Comparison of ENCODE assay signal across 23 cellular contexts in the genomic region with DNA sequence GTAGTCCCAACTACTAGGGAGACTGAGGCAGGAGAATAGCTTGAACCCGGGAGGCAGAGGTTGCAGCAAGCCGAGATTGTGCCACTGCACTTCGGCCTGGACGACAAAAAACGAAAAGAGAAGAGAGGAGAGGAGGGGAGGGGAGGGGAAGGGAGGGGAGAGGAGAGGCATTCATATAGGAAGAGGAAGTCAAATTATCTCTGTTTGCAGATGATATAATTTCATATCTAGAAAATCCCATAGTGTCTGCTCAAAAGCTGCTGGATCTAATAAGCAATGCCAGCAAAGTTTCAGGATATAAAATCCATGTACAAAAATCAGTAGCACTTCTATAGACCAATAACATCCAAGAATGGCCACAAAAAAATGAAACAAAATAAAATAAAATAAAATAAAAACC.
"Had no signal": no experiment of that assay in that cellular context is flagged by ENCODE, and none has a peak within 500 bp of the region (broad histone marks: within the 10 kb centered on the region; RNA-seq: fewer than 3 reads in every experiment).

No MANE protein-coding gene starts in this region.

- H3K4me1 Mint-ChIP-seq: brain, neural crest cell had no signal

- H3K27ac Mint-ChIP-seq: activated CD4-positive, alpha-beta T cell treated with anti-CD3 and anti-CD28 coated beads, Interleukin-2, amount 10 ng/mL, durations not matched to agents 7 days and 5 days; activated CD8-positive, alpha-beta T cell treated with anti-CD3 and anti-CD28 coated beads for 36 hours; activated T-helper 1 cell treated with anti-CD3 and anti-CD28 coated beads, Interleukin-12 subunit alpha, Interleukin-12 subunit beta, Interleukin-2, Interleukin-4 antibody, amounts not matched to agents 30 ng/mL and 10 ng/mL and 1 ng/mL, durations not matched to agents 14 hours and 24 hours and 36 hours; brain; stimulated activated naive B cell treated with anti-CD40 and anti-IgM and Interleukin-4, amounts not matched to agents 10 μg/mL and 1 μg/mL and 100 μg/mL, for 72 hours had no signal

- H3K4me1 ChIP-seq: transverse colon had no signal

- H3K4me3 Mint-ChIP-seq: activated CD4-positive, alpha-beta T cell treated with anti-CD3 and anti-CD28 coated beads, Interleukin-2, amount 10 ng/mL, durations not matched to agents 7 days and 5 days; activated CD8-positive, alpha-beta T cell treated with anti-CD3 and anti-CD28 coated beads for 36 hours; activated T-helper 1 cell treated with anti-CD3 and anti-CD28 coated beads, Interleukin-12 subunit alpha, Interleukin-12 subunit beta, Interleukin-2, Interleukin-4 antibody, amounts not matched to agents 30 ng/mL and 10 ng/mL and 1 ng/mL, durations not matched to agents 14 hours and 24 hours and 36 hours; brain; naive thymus-derived CD4-positive, alpha-beta T cell; neural crest cell had no signal

- H3K9me3 ChIP-seq: lower lobe of right lung had no signal

- H3K27me3 ChIP-seq: heart right ventricle, transverse colon had no signal

- DNase-seq: activated CD4-positive, alpha-beta T cell treated with anti-CD3 and anti-CD28 coated beads, Interleukin-2, amount 10 ng/mL, durations not matched to agents 7 days and 5 days; activated CD4-positive, CD25-positive, alpha-beta regulatory T cell treated with anti-CD3 and anti-CD28 coated beads, Interleukin-2, amount 50 U/mL, for 72 hours; activated CD8-positive, alpha-beta T cell treated with anti-CD3 and anti-CD28 coated beads for 36 hours; activated gamma-delta T cell; activated naive CD4-positive, alpha-beta T cell treated with anti-CD3 and anti-CD28 coated beads, Interleukin-2, amount 50 U/mL, for 16 hours; aorta; dermis blood vessel endothelial cell; effector CD8-positive, alpha-beta T cell; foreskin fibroblast; heart right ventricle; kidney; lower lobe of right lung; naive thymus-derived CD4-positive, alpha-beta T cell; occipital lobe; small intestine; stimulated activated CD4-positive, alpha-beta T cell treated with anti-CD3 and anti-CD28 coated beads, Interleukin-2, amount 100 ng/mL, for 24 hours; stimulated activated naive B cell treated with anti-CD40 and anti-IgM and Interleukin-4, amounts not matched to agents 10 μg/mL and 1 μg/mL and 100 μg/mL, for 72 hours; T-helper 9 cell; transverse colon had no signal

- H3K27me3 Mint-ChIP-seq: activated CD4-positive, alpha-beta T cell treated with anti-CD3 and anti-CD28 coated beads, Interleukin-2, amount 10 ng/mL, durations not matched to agents 7 days and 5 days; activated CD8-positive, alpha-beta T cell treated with anti-CD3 and anti-CD28 coated beads for 36 hours; naive thymus-derived CD4-positive, alpha-beta T cell; stimulated activated naive B cell treated with anti-CD40 and anti-IgM and Interleukin-4, amounts not matched to agents 10 μg/mL and 1 μg/mL and 100 μg/mL, for 72 hours had no signal

- H3K36me3 ChIP-seq: lower lobe of right lung, transverse colon had no signal

- H3K27ac ChIP-seq: heart right ventricle, lower lobe of right lung, transverse colon, VCaP had no signal

- H3K4me3 ChIP-seq: heart right ventricle, lower lobe of right lung, transverse colon had no signal
